Comparison of ENCODE assay signal across 9 cellular contexts in the genomic region with DNA sequence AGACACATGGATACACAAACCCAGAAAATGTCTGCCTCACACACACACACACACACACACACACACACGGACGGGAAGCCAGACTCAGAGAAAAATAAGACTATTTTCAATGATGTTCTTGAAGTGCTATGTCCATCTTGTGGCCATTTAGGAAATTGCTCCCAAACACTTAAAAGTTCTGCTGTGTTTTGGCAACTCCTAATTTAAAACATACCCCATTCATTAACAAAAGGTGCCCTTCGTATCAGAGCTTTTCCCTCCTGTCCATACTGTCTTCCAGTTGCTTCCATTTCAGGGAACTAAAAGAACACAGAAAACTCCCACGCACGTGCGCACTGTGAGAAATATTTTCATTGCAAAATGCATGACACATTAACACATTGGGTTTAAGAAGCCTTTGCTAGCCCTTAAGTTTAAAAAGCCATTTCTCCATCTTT. TPM values are rescaled to one million over a fixed set of nuclear protein-coding genes. Genes with fewer than 3 reads are reported as not detected.
DNase-seq lines count a peak whose midpoint lies in the region; ATAC-seq, FAIRE-seq and TF ChIP-seq lines count a peak whose summit lies in the region.
"Had no signal": no experiment of that assay in that cellular context is flagged by ENCODE, and none has a peak within 500 bp of the region (broad histone marks: within the 10 kb centered on the region; RNA-seq: fewer than 3 reads in every experiment).

No MANE protein-coding gene starts in this region.

- peak; percentile 40 to 62 (median 61); a peak in 5 of 6 replicates for TF ChIP-seq CTCF in K562 (IDR thresholded peaks at IDR 0.05 in 2 of 3, conservative IDR thresholded peaks at IDR 0.05 in 1 of 3; ENCODE audit: insufficient read depth in 2 of 3, low read depth in 1 of 3, low read length in 3 of 3)
- peak; percentile 60 for TF ChIP-seq CTCF in kidney (IDR thresholded peaks at IDR 0.05; ENCODE audit: borderline replicate concordance, extremely low read depth, insufficient read depth)
- TF ChIP-seq CTCF in tibial nerve (IDR thresholded peaks at IDR 0.05), result peak; percentile 51 to 77 (median 59)

- in situ Hi-C loops in K562 (cut with MboI), result no loop called here

- H3K9me3 ChIP-seq in K562 (replicated peaks; ENCODE audit: control insufficient read depth, insufficient read depth, low read depth, low read length) (no peaks in the 10 kb centered on the region), kidney (ENCODE audit: control insufficient read depth in 1 of 2, low read length in 2 of 2) (no peaks in the 10 kb centered on the region), tibial nerve (no peaks in the 10 kb centered on the region)
- H3K9me3 ChIP-seq: BLaER1 had no signal

- H3K9me1 ChIP-seq in K562 (ENCODE audit: control insufficient read depth, insufficient read depth, low read length), result no peaks in the 10 kb centered on the region

- H2AFZ ChIP-seq in K562 (ENCODE audit: low read depth, low read length), result no peak overlapping the region

- FAIRE-seq in K562 (lab: Jason Lieb, UNC), result peak; percentile 90
- peak; percentile 55 for FAIRE-seq in kidney (lab: Jason Lieb, UNC)

- TF ChIP-seq RAD21 in K562 (CRISPR knock-in tag; conservative IDR thresholded peaks at IDR 0.05 in 1 of 2, IDR thresholded peaks at IDR 0.05 in 1 of 2), result peak; percentile 41 to 68; a peak in 3 of 4 replicates

- DNase-seq in NCI-H1436 (lab: John Stamatoyannopoulos, UW) (peak; percentile 7), NCI-H1436 treated with DMSO at 0.1 percent for 48 hours (lab: John Stamatoyannopoulos, UW) (no peak), NCI-H82 (lab: John Stamatoyannopoulos, UW) (peak; percentile 85), K562 (ENCODE audit: extremely low read depth in 1 of 4, low spot score in 3 of 4) (peak; percentile 22 to 49 (median 28)), kidney (no peak), tibial nerve (ENCODE audit: low spot score in 2 of 2) (peak in 1 of 2 donors; percentile 68), NCI-H2029 (lab: John Stamatoyannopoulos, UW) (no peak)

- no peaks in the 10 kb centered on the region for H3K79me2 ChIP-seq in K562 (ENCODE audit: control insufficient read depth, insufficient read depth, low read length)

- no peak for TF ChIP-seq POLR2A in K562 (conservative IDR thresholded peaks at IDR 0.05)
- no peak for TF ChIP-seq POLR2A in tibial nerve (IDR thresholded peaks at IDR 0.05)

- intact Hi-C loops in K562 (cut with micrococcal nuclease) (no loop called here), kidney (cut with DNase I) (no loop called here)

- POLR2A ChIA-PET in K562 (lab: Yijun Ruan, JAX), result no interaction called here

- CTCF ChIA-PET in K562 (lab: Yijun Ruan, JAX; ENCODE audit: low intra/inter-chr PET ratio), result no interaction called here

- no peak overlapping the region for H3K4me2 ChIP-seq in K562 (ENCODE audit: insufficient read depth, low read length)
- H3K4me2 ChIP-seq: BLaER1 had no signal

- ATAC-seq in HG03432 (IDR thresholded peaks at IDR 0.05; ENCODE audit: unreplicated experiment) (peak; percentile 60), K562 (peak; percentile 63)

- H3K9ac ChIP-seq in K562 (ENCODE audit: insufficient read depth in 1 of 2, low read depth in 2 of 2, low read length in 2 of 2), result no peak overlapping the region
- H3K9ac ChIP-seq in kidney (ENCODE audit: low read length in 2 of 2), result no peak overlapping the region
- H3K9ac ChIP-seq: BLaER1 had no signal

- H3K4me1 ChIP-seq in K562 (replicated peaks in 1 of 2; ENCODE audit: control insufficient read depth in 2 of 2, insufficient read depth in 2 of 2, low read length in 2 of 2) (no peaks in the 10 kb centered on the region), kidney (ENCODE audit: control insufficient read depth in 1 of 2, insufficient read depth in 1 of 2, low read depth in 1 of 2, low read length in 2 of 2) (no peaks in the 10 kb centered on the region), tibial nerve (no peaks in the 10 kb centered on the region)
- H3K4me1 ChIP-seq: BLaER1 had no signal

- BruUV-seq in K562 (replicated peaks; lab: Mats Ljungman, UMichigan), result no TSS peak

- H3K4me3 ChIP-seq in K562 (no peak overlapping the region), kidney (ENCODE audit: low read length in 2 of 2) (no peak overlapping the region), tibial nerve (no peak overlapping the region)
- H3K4me3 ChIP-seq: BLaER1 had no signal

- 2% methylated on average over 6 of the region's 6 CpGs for WGBS in K562 (ENCODE audit: insufficient coverage, low coverage, missing lambda C conversion rate)
- 23 to 26% methylated on average over 6 of the region's 6 CpGs for WGBS in tibial nerve, 2 donors

- H3K36me3 ChIP-seq in K562 (ENCODE audit: control insufficient read depth, insufficient read depth, low read length) (no peaks in the 10 kb centered on the region), kidney (ENCODE audit: control insufficient read depth in 1 of 2, insufficient read depth in 2 of 2, low read length in 2 of 2) (no peaks in the 10 kb centered on the region), tibial nerve (no peaks in the 10 kb centered on the region)
- H3K36me3 ChIP-seq: BLaER1 had no signal

- H3K27ac ChIP-seq in K562 (ENCODE audit: extremely low read depth, low read depth, low read length) (no peak overlapping the region), kidney (ENCODE audit: low read depth in 2 of 2, low read length in 2 of 2) (no peak overlapping the region), tibial nerve (no peak overlapping the region)
- H3K27ac ChIP-seq: BLaER1 had no signal

- TF ChIP-seq EP300 in K562 (IDR thresholded peaks at IDR 0.05; ENCODE audit: low read length), result no peak
- no peak for TF ChIP-seq EP300 in tibial nerve (IDR thresholded peaks at IDR 0.05)

- H3K27me3 ChIP-seq in K562 (ENCODE audit: control insufficient read depth in 2 of 2, insufficient read depth in 2 of 2, low read length in 2 of 2) (peaks cover 0 to 3% of the 10 kb centered on the region in 2 experiments; a peak in 1 of 5 replicates), tibial nerve (no peaks in the 10 kb centered on the region)
- H3K27me3 ChIP-seq: BLaER1 had no signal

- H4K20me1 ChIP-seq in K562 (replicated peaks; ENCODE audit: control insufficient read depth, insufficient read depth, low read length), result no peaks in the 10 kb centered on the region
- H4K20me1 ChIP-seq: BLaER1 had no signal

TF ChIP-seq in K562, 482 proteins besides CTCF, POLR2A, EP300 and RAD21:
- TF ChIP-seq SMARCE1 (IDR thresholded peaks at IDR 0.05), result no peak
- no peak for TF ChIP-seq RAD51 (IDR thresholded peaks at IDR 0.05; ENCODE audit: borderline replicate concordance, low read depth)
- TF ChIP-seq KLF13 (tag; IDR thresholded peaks at IDR 0.05; ENCODE audit: borderline replicate concordance, low read depth), result no peak
- peak; percentile 35; the same call in 1 of the 2 replicates for TF ChIP-seq SMC3 (conservative IDR thresholded peaks at IDR 0.05; ENCODE audit: insufficient read depth, low read depth, low read length)

RNA-seq across cellular contexts. Expression of a gene that starts 44.6 kb away (rescaled TPM):
- not detected in 2 replicates for total RNA-seq in K562 (2011; cell fraction: chromatin; rRNA removed; ENCODE audit: low replicate concordance)
- total RNA-seq in K562 (2011; cell fraction: nucleolus; rRNA removed), result not detected in 2 replicates
- total RNA-seq in K562 (2011; cell fraction: nucleoplasm; rRNA removed), result not detected in 2 replicates
- not detected in 2 replicates for total RNA-seq in K562 (2014; rRNA removed)
- not detected in 2 replicates for total RNA-seq in K562 (2014; rRNA removed; fragmentation: Illumina TruSeq; extraction: Trizol)
- not detected in 2 replicates for total RNA-seq in K562 (2015; rRNA removed; fragmentation: Illumina TruSeq; extraction: Trizol)
- not detected in 2 replicates for total RNA-seq in K562 (2021)
- not detected in 2 replicates for polyA plus RNA-seq in K562 (2011; rRNA removed)
- polyA plus RNA-seq in K562 (2011; cell fraction: cytosol; rRNA removed), result not detected in 2 replicates
- polyA plus RNA-seq in K562 (2011; cell fraction: nucleus; rRNA removed), result not detected in 2 replicates
- not detected in 2 replicates for polyA plus RNA-seq in K562 (2012)
- polyA plus RNA-seq in K562 (2014; fragmentation: Illumina TruSeq; extraction: Trizol), result not detected in 2 replicates
- polyA plus RNA-seq in K562 (2014; fragmentation: Nextera tagmentation; extraction: Ambion mirVana), result not detected
- not detected in 2 replicates for polyA plus RNA-seq in K562 (2014; rRNA removed)
- polyA minus RNA-seq in K562 (2011; rRNA and poly(A)+ RNA removed), result not detected in 2 replicates
- not detected in 2 replicates for polyA minus RNA-seq in K562 (2011; cell fraction: cytosol; rRNA and poly(A)+ RNA removed)
- not detected in 2 replicates for polyA minus RNA-seq in K562 (2011; cell fraction: nucleus; rRNA and poly(A)+ RNA removed)
- total RNA-seq in kidney, result 201 TPM
- polyA plus RNA-seq in kidney (ENCODE audit: insufficient read depth, low read depth, low replicate concordance), result 370 TPM
- not detected for total RNA-seq in tibial nerve

RNA-seq across cellular contexts. Expression of a gene that starts 59.2 kb away (rescaled TPM):
- not detected in 2 replicates for total RNA-seq in K562 (2011; cell fraction: chromatin; rRNA removed; ENCODE audit: low replicate concordance)
- total RNA-seq in K562 (2011; cell fraction: nucleolus; rRNA removed), result not detected in 2 replicates
- total RNA-seq in K562 (2011; cell fraction: nucleoplasm; rRNA removed), result not detected in 2 replicates
- not detected in 2 replicates for total RNA-seq in K562 (2014; rRNA removed)
- total RNA-seq in K562 (2014; rRNA removed; fragmentation: Illumina TruSeq; extraction: Trizol), result not detected in 2 replicates
- total RNA-seq in K562 (2015; rRNA removed; fragmentation: Illumina TruSeq; extraction: Trizol), result not detected in 2 replicates
- not detected in 2 replicates for total RNA-seq in K562 (2021)
- polyA plus RNA-seq in K562 (2011; rRNA removed), result not detected in 2 replicates
- not detected in 2 replicates for polyA plus RNA-seq in K562 (2011; cell fraction: cytosol; rRNA removed)
- polyA plus RNA-seq in K562 (2011; cell fraction: nucleus; rRNA removed), result not detected in 2 replicates
- polyA plus RNA-seq in K562 (2012), result not detected in 2 replicates
- not detected in 2 replicates for polyA plus RNA-seq in K562 (2014; fragmentation: Illumina TruSeq; extraction: Trizol)
- polyA plus RNA-seq in K562 (2014; fragmentation: Nextera tagmentation; extraction: Ambion mirVana), result not detected
- polyA plus RNA-seq in K562 (2014; rRNA removed), result not detected in 2 replicates
- polyA minus RNA-seq in K562 (2011; rRNA and poly(A)+ RNA removed), result not detected in 2 replicates
- not detected in 2 replicates for polyA minus RNA-seq in K562 (2011; cell fraction: cytosol; rRNA and poly(A)+ RNA removed)
- polyA minus RNA-seq in K562 (2011; cell fraction: nucleus; rRNA and poly(A)+ RNA removed), result not detected in 2 replicates
- total RNA-seq in kidney, result 0.06 TPM
- 0.15 TPM for polyA plus RNA-seq in kidney (ENCODE audit: insufficient read depth, low read depth, low replicate concordance)
- total RNA-seq in tibial nerve, result not detected

Comparison
In these comparisons a context has a peak if more than half of its experiments do, and no peak if none do; other contexts are left out.
1. DNase-seq: peak in NCI-H1436 (single experiment), NCI-H82 (single experiment) and K562 (4 of 4); none in NCI-H1436 treated with DMSO at 0.1 percent for 48 hours (single experiment), kidney (single experiment) and NCI-H2029 (single experiment).
2. RNA of a gene that starts 44.6 kb away (total RNA-seq): 201 TPM in kidney (single experiment); not detected in K562 and not detected in tibial nerve; every median in the first group is over 100 times any median in the second.
3. Peak in every context shown above with its lines, with median percentiles within 50 percentile points of each other: CTCF ChIP-seq.